ENCODE assay signal across 8 cellular contexts in genomic region chr2:201070966-201071304, GRCh38. TPM values are rescaled to one million over a fixed set of nuclear protein-coding genes. Genes with fewer than 3 reads are reported as not detected.
DNase-seq lines count a peak whose midpoint lies in the region; ATAC-seq, FAIRE-seq and TF ChIP-seq lines count a peak whose summit lies in the region.

No MANE protein-coding gene starts in this region.

- intact Hi-C loops in A673 (cut with micrococcal nuclease; ENCODE audit: unreplicated experiment) (loop anchor here (2.0 to 5.0 kb wide), 2 partner anchors 46 to 88 kb away; partner anchors contain the start of gene CFLAR), esophagus muscularis mucosa (cut with DNase I) (loop anchor here (5.0 to 10.0 kb wide), 3 partner anchors 46 to 109 kb away; partner anchors contain the start of genes CFLAR and ORC2), ovary (cut with DNase I) (loop anchor here in 1 of 4 donors (5.0 to 10.0 kb wide), 2 partner anchors 46 to 106 kb away; partner anchors contain the start of genes CFLAR and ORC2)

- H3K36me3 ChIP-seq in A673 (ENCODE audit: insufficient read depth, low read length, poor library complexity, severe bottlenecking) (no peaks in the 10 kb centered on the region), SK-N-MC (ENCODE audit: insufficient read depth, low read length) (no peaks in the 10 kb centered on the region), esophagus muscularis mucosa (no peaks in the 10 kb centered on the region), ovary (no peaks in the 10 kb centered on the region)

- POLR2A ChIA-PET in A673 (lab: Charles Lee; ENCODE audit: low non-redundant PET), result no interaction called here

- TF ChIP-seq POLR2A in esophagus muscularis mucosa (IDR thresholded peaks at IDR 0.05; ENCODE audit: low read depth) (no peak), ovary (IDR thresholded peaks at IDR 0.05) (no peak)

- BruUV-seq in A673 (replicated peaks; lab: Mats Ljungman, UMichigan), result TSS peak; percentile 38

- no peak for ATAC-seq in HG02885 (IDR thresholded peaks at IDR 0.05; ENCODE audit: poor library complexity, unreplicated experiment)

- peak; percentile 31 for DNase-seq in A673 (ENCODE audit: low spot score)
- no peak for DNase-seq in GM19239 (ENCODE audit: insufficient read length, low spot score)
- no peak for DNase-seq in SK-N-MC (ENCODE audit: low read depth, low spot score)
- no peak for DNase-seq in esophagus muscularis mucosa (ENCODE audit: extremely low spot score)
- DNase-seq in ovary, result no peak
- DNase-seq in HK-2 (ENCODE audit: unreplicated experiment), result no peak
- no peak for DNase-seq in H4 (ENCODE audit: low spot score)

- H3K9me3 ChIP-seq in A673 (ENCODE audit: low read depth, low read length, poor library complexity, severe bottlenecking), result no peaks in the 10 kb centered on the region
- no peaks in the 10 kb centered on the region for H3K9me3 ChIP-seq in SK-N-MC (ENCODE audit: low read depth, low read length)
- no peaks in the 10 kb centered on the region for H3K9me3 ChIP-seq in esophagus muscularis mucosa
- no peaks in the 10 kb centered on the region for H3K9me3 ChIP-seq in ovary

- TF ChIP-seq CTCF in A673 (conservative IDR thresholded peaks at IDR 0.05; ENCODE audit: low read depth, low read length), result no peak
- no peak for TF ChIP-seq CTCF in esophagus muscularis mucosa (IDR thresholded peaks at IDR 0.05)
- TF ChIP-seq CTCF in ovary (IDR thresholded peaks at IDR 0.05), result no peak

- H3K27me3 ChIP-seq in A673 (replicated peaks; ENCODE audit: insufficient read depth, low read depth, low read length, poor library complexity) (no peaks in the 10 kb centered on the region), esophagus muscularis mucosa (no peaks in the 10 kb centered on the region), ovary (no peaks in the 10 kb centered on the region)

- H3K27ac ChIP-seq in A673 (ENCODE audit: low read depth, low read length, poor library complexity, severe bottlenecking), result peak overlapping the region; percentile 90
- H3K27ac ChIP-seq in SK-N-MC, result no peak overlapping the region
- peak overlapping the region; percentile 85 to 91 (median 88) for H3K27ac ChIP-seq in esophagus muscularis mucosa (replicated peaks in 1 of 4)
- H3K27ac ChIP-seq in ovary, result peak overlapping the region in 1 of 2 donors; percentile 79

- H3K9ac ChIP-seq in SK-N-MC (ENCODE audit: insufficient read length), result peak overlapping the region; percentile 96

- H3K4me1 ChIP-seq in A673 (ENCODE audit: insufficient read depth, low read length, poor library complexity, severe bottlenecking) (peaks cover 22% of the 10 kb centered on the region), esophagus muscularis mucosa (peaks cover 35 to 77% (median 71%) of the 10 kb centered on the region in 4 donors), ovary (ENCODE audit: insufficient read depth) (peaks cover 3% of the 10 kb centered on the region)

- 0% methylated on average over 6 of the region's 6 CpGs for WGBS in esophagus muscularis mucosa
- WGBS in ovary, 3 donors, result 0 to 1% (median 0%) methylated on average over 6 of the region's 6 CpGs

- CTCF ChIA-PET in A673 (lab: Charles Lee), result interaction anchor here (2.8 kb wide), 1 partner anchor 87 kb away, joined by 15 read pairs; no protein-coding TSS in a partner anchor

- TF ChIP-seq EP300 in esophagus muscularis mucosa (IDR thresholded peaks at IDR 0.05) (no peak), ovary (IDR thresholded peaks at IDR 0.05) (no peak)

- peak overlapping the region; percentile 76 for H3K4me3 ChIP-seq in A673 (ENCODE audit: low read depth, low read length, poor library complexity, severe bottlenecking)
- H3K4me3 ChIP-seq in SK-N-MC, result peak overlapping the region; percentile 98
- H3K4me3 ChIP-seq in esophagus muscularis mucosa, result peak overlapping the region; percentile 70 to 90 (median 79)
- peak overlapping the region; percentile 60 for H3K4me3 ChIP-seq in ovary

- FAIRE-seq in GM19239 (lab: Jason Lieb, UNC), result peak; percentile 78

RNA-seq across cellular contexts. Expression of gene HYCC2, which starts 0.5 kb away (rescaled TPM):
- 15.5 and 18.4 TPM in 2 replicates for total RNA-seq in A673 (2021)
- 10 to 100 TPM in 3 of 4 donors, 1 to 10 TPM in 1; 9.1 to 15.4 (median 10.8) TPM for total RNA-seq in esophagus muscularis mucosa
- total RNA-seq in ovary, result 10 to 100 TPM; 10.6 to 21.1 (median 18.1) TPM
- polyA plus RNA-seq in ovary, result 1 to 10 TPM; 3.4 to 6.5 TPM
- 2.2 and 6.1 TPM in 2 replicates for total RNA-seq in H4 (2014; rRNA removed; shearing (Covaris generic))

RNA-seq across cellular contexts. Expression of gene NDUFB3, which starts 0.9 kb away (rescaled TPM):
- total RNA-seq in A673 (2021) (119 and 120 TPM in 2 replicates), esophagus muscularis mucosa (100 to 1,000 TPM in 1 of 4 donors, 10 to 100 TPM in 3; 36.0 to 100 (median 47.6) TPM), ovary (10 to 100 TPM; 20.5 to 50.6 (median 47.6) TPM)
- polyA plus RNA-seq in ovary, result 10 to 100 TPM; 34.7 to 52.5 TPM
- 136 and 151 TPM in 2 replicates for total RNA-seq in H4 (2014; rRNA removed; shearing (Covaris generic))

RNA-seq across cellular contexts. Expression of gene CFLAR, which starts 45.0 kb away (rescaled TPM):
- total RNA-seq in A673 (2021) (55.1 and 57.5 TPM in 2 replicates), esophagus muscularis mucosa (100 to 1,000 TPM; 137 to 236 (median 202) TPM), ovary (100 to 1,000 TPM in 1 of 7 donors, 10 to 100 TPM in 6; 50.0 to 111 (median 67.9) TPM)
- 10 to 100 TPM; 26.7 to 88.7 TPM for polyA plus RNA-seq in ovary
- total RNA-seq in H4 (2014; rRNA removed; shearing (Covaris generic)), result 11.1 and 16.9 TPM in 2 replicates
